In the genomic region with DNA sequence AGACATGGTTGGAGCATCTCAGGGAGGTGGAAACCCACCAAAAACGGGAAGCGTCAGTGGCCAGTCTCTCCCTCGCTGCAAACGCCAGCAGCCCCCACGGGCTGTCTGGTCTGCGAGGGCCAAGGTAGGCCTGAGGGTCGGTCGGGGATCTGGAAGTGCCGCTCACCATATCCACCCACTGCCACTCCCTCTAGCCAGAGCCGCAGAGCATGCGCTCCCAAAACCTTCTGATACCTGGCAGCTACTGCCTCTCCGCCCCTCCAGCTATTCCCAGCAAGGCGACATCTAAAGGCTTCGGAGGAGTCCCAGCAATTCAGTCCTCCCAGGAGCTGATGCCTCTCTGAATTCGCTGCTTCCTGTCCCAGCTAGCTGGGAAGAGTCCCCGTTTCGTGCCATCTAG, we compare ENCODE assay signal across 18 cellular contexts.
"Had no signal": no experiment of that assay in that cellular context is flagged by ENCODE, and none has a peak within 500 bp of the region (broad histone marks: within the 10 kb centered on the region; RNA-seq: fewer than 3 reads in every experiment).

No MANE protein-coding gene starts in this region.

- H3K9me3 Mint-ChIP-seq: activated T-cell treated with anti-CD3 and anti-CD28 coated beads, Interleukin-2, amount 50 U/mL, for 24 hours had no signal

- ATAC-seq: activated CD4-positive, CD25-positive, alpha-beta regulatory T cell treated with anti-CD3 and anti-CD28 coated beads, Interleukin-2, amount 50 U/mL, for 24 hours; activated CD8-positive, alpha-beta memory T cell treated with anti-CD3 and anti-CD28 coated beads, Interleukin-2, amount 10 ng/mL, durations not matched to agents 7 days and 5 days; left cardiac atrium; lower lobe of right lung; naive thymus-derived CD4-positive, alpha-beta T cell had no signal

- H3K27ac ChIP-seq: colonic mucosa, lower lobe of right lung, prostate gland, sigmoid colon, tibial artery, vagina had no signal

- DNase-seq: activated CD4-positive, alpha-beta T cell treated with anti-CD3 and anti-CD28 coated beads, Interleukin-2, amount 50 U/mL, for 48 hours; activated CD8-positive, alpha-beta memory T cell treated with anti-CD3 and anti-CD28 coated beads, Interleukin-2, amount 10 ng/mL, durations not matched to agents 7 days and 5 days; activated gamma-delta T cell; activated T-cell treated with anti-CD3 and anti-CD28 coated beads, Interleukin-2, amount 50 U/mL, for 24 hours; amygdala; colonic mucosa; effector memory CD4-positive, alpha-beta T cell; hypothalamus; left cardiac atrium; lower lobe of right lung; naive thymus-derived CD4-positive, alpha-beta T cell; sigmoid colon; stimulated activated CD4-positive, alpha-beta T cell treated with anti-CD3 and anti-CD28 coated beads, Interleukin-4, amount 100 ng/mL, for 1 hour; tibial artery had no signal

- H3K27me3 Mint-ChIP-seq: activated CD8-positive, alpha-beta memory T cell treated with anti-CD3 and anti-CD28 coated beads, Interleukin-2, amount 10 ng/mL, durations not matched to agents 7 days and 5 days; activated naive CD8-positive, alpha-beta T cell; activated T-cell treated with anti-CD3 and anti-CD28 coated beads, Interleukin-2, amount 50 U/mL, for 24 hours; naive thymus-derived CD4-positive, alpha-beta T cell had no signal

- H3K27ac Mint-ChIP-seq: activated CD8-positive, alpha-beta memory T cell treated with anti-CD3 and anti-CD28 coated beads, Interleukin-2, amount 10 ng/mL, durations not matched to agents 7 days and 5 days had no signal

- H3K36me3 Mint-ChIP-seq: activated naive CD8-positive, alpha-beta T cell had no signal

- H3K4me1 ChIP-seq: colonic mucosa, prostate gland had no signal

- H3K4me3 Mint-ChIP-seq: activated CD8-positive, alpha-beta memory T cell treated with anti-CD3 and anti-CD28 coated beads, Interleukin-2, amount 10 ng/mL, durations not matched to agents 7 days and 5 days; activated T-cell treated with anti-CD3 and anti-CD28 coated beads, Interleukin-2, amount 50 U/mL, for 24 hours had no signal

- H3K4me3 ChIP-seq: colonic mucosa, lower lobe of right lung, prostate gland, sigmoid colon, tibial artery, vagina had no signal

- H3K9me3 ChIP-seq: colonic mucosa, lower lobe of right lung, prostate gland, sigmoid colon, tibial artery, vagina had no signal

- H3K27me3 ChIP-seq: colonic mucosa, sigmoid colon, tibial artery, vagina had no signal
